Comparison of ENCODE assay signal across 9 cellular contexts in genomic region chr7:115851291-115851690, GRCh38.
DNase-seq lines count a peak whose midpoint lies in the region; ATAC-seq, FAIRE-seq and TF ChIP-seq lines count a peak whose summit lies in the region.
"Had no signal": no experiment of that assay in that cellular context is flagged by ENCODE, and none has a peak within 500 bp of the region (broad histone marks: within the 10 kb centered on the region; RNA-seq: fewer than 3 reads in every experiment).

No MANE protein-coding gene starts in this region.

- H3K4me1 ChIP-seq in OCI-LY7 (ENCODE audit: insufficient read depth, low read length, poor library complexity, severe bottlenecking) (no peaks in the 10 kb centered on the region), fibroblast of lung (ENCODE audit: control insufficient read depth, extremely low read depth, insufficient read depth, low read length) (peaks cover 2% of the 10 kb centered on the region)
- no peaks in the 10 kb centered on the region for H3K4me1 ChIP-seq in CD8-positive, alpha-beta T cell (ENCODE audit: insufficient read depth, low read length)

- no peak overlapping the region for H3K27ac Mint-ChIP-seq in CD8-positive, alpha-beta T cell
- H3K27ac Mint-ChIP-seq in naive thymus-derived CD8-positive, alpha-beta T cell: no peak overlapping the region

- H4K20me1 ChIP-seq in OCI-LY7 (ENCODE audit: insufficient read depth, low read length) (no peaks in the 10 kb centered on the region), fibroblast of lung (ENCODE audit: control insufficient read depth, extremely low read depth, insufficient read depth, low read length) (no peaks in the 10 kb centered on the region)

- no peaks in the 10 kb centered on the region for H3K27me3 Mint-ChIP-seq in CD8-positive, alpha-beta T cell (ENCODE audit: low read depth)
- peaks cover 0 to 3% (median 0%) of the 10 kb centered on the region in 5 donors for H3K27me3 Mint-ChIP-seq in naive thymus-derived CD8-positive, alpha-beta T cell

- no peak for FAIRE-seq in D721Med (lab: Jason Lieb, UNC)

- no peak overlapping the region for H3K9ac ChIP-seq in fibroblast of lung (ENCODE audit: insufficient read depth, low read length)

- no peaks in the 10 kb centered on the region for H3K36me3 ChIP-seq in OCI-LY7 (ENCODE audit: insufficient read depth, low read length)
- no peaks in the 10 kb centered on the region for H3K36me3 ChIP-seq in fibroblast of lung (ENCODE audit: control insufficient read depth, insufficient read depth, low read length)
- H3K36me3 ChIP-seq in CD8-positive, alpha-beta T cell (ENCODE audit: insufficient read depth, low read length): no peaks in the 10 kb centered on the region

- no peaks in the 10 kb centered on the region for H3K9me2 ChIP-seq in OCI-LY7 (ENCODE audit: insufficient read depth, low read length)

- DNase-seq in D721Med (ENCODE audit: insufficient read length, low spot score) (no peak), HT1080 (ENCODE audit: low read depth) (peak; percentile 26), OCI-LY7 (ENCODE audit: low spot score) (peak; percentile 27), fibroblast of lung (ENCODE audit: low read depth in 2 of 2) (peak; percentile 42 to 83)
- DNase-seq in CD8-positive, alpha-beta T cell: no peak
- no peak for DNase-seq in naive thymus-derived CD8-positive, alpha-beta T cell

- CTCF ChIA-PET in OCI-LY7 (lab: Charles Lee; ENCODE audit: unreplicated experiment): no interaction called here
- CTCF ChIA-PET in CD8-positive, alpha-beta T cell (lab: Charles Lee): interaction anchor here (0.8 to 1.5 kb wide), 5 partner anchors 13 to 1831 kb away, joined by 3 to 5 read pairs (median 3); no protein-coding TSS in a partner anchor

- H3K27me3 ChIP-seq in fibroblast of lung (ENCODE audit: control insufficient read depth, insufficient read depth, low read length): no peaks in the 10 kb centered on the region
- H3K27me3 ChIP-seq in CD8-positive, alpha-beta T cell (ENCODE audit: insufficient read depth, low read length): no peaks in the 10 kb centered on the region

- no TSS peak for BruUV-seq in OCI-LY7 (replicated peaks; lab: Mats Ljungman, UMichigan)

- H2AFZ ChIP-seq in OCI-LY7 (ENCODE audit: low read length) (no peak overlapping the region), fibroblast of lung (ENCODE audit: low read length) (no peak overlapping the region)

- H3K4me1 Mint-ChIP-seq in CD8-positive, alpha-beta T cell (ENCODE audit: low read depth): no peaks in the 10 kb centered on the region
- H3K4me1 Mint-ChIP-seq in naive thymus-derived CD8-positive, alpha-beta T cell: no peaks in the 10 kb centered on the region

- H3K9me3 Mint-ChIP-seq in CD8-positive, alpha-beta T cell: no peaks in the 10 kb centered on the region
- H3K9me3 Mint-ChIP-seq in naive thymus-derived CD8-positive, alpha-beta T cell: no peaks in the 10 kb centered on the region

- H3K4me3 ChIP-seq in OCI-LY7 (ENCODE audit: low read depth, low read length, poor library complexity, severe bottlenecking) (no peak overlapping the region), fibroblast of lung (replicated peaks in 1 of 4; ENCODE audit: control extremely low read depth in 1 of 4, insufficient read depth in 1 of 4, low read depth in 3 of 4, low read length in 4 of 4) (no peak overlapping the region)
- H3K4me3 ChIP-seq in CD8-positive, alpha-beta T cell (ENCODE audit: low read depth, low read length): no peak overlapping the region

- TF ChIP-seq CTCF in D721Med (IDR thresholded peaks at IDR 0.05; ENCODE audit: insufficient read depth, missing control alignments) (peak; percentile 52), OCI-LY7 (conservative IDR thresholded peaks at IDR 0.05; ENCODE audit: low read length) (peak; percentile 66), fibroblast of lung (conservative IDR thresholded peaks at IDR 0.05 in 1 of 2, IDR thresholded peaks at IDR 0.05 in 1 of 2; ENCODE audit: low read depth in 1 of 2, low read length in 2 of 2) (peak; percentile 42 to 43)
- TF ChIP-seq CTCF in CD8-positive, alpha-beta T cell (IDR thresholded peaks at IDR 0.05): no peak

- H3K4me3 Mint-ChIP-seq in CD8-positive, alpha-beta T cell: no peak overlapping the region
- H3K4me3 Mint-ChIP-seq in naive thymus-derived CD8-positive, alpha-beta T cell: no peak overlapping the region

- H3K9me3 ChIP-seq in OCI-LY7 (ENCODE audit: low read length) (no peaks in the 10 kb centered on the region), fibroblast of lung (ENCODE audit: control insufficient read depth, insufficient read depth, low read depth, low read length) (no peaks in the 10 kb centered on the region)
- no peaks in the 10 kb centered on the region for H3K9me3 ChIP-seq in CD8-positive, alpha-beta T cell (ENCODE audit: low read length)

- POLR2A ChIA-PET in OCI-LY7 (lab: Charles Lee): interaction anchor here (0.6 to 0.7 kb wide), 2 partner anchors 36 to 424 kb away, joined by 3 to 7 read pairs; no protein-coding TSS in a partner anchor
- POLR2A ChIA-PET in CD8-positive, alpha-beta T cell (lab: Charles Lee): no interaction called here
- POLR2A ChIA-PET in naive thymus-derived CD8-positive, alpha-beta T cell (lab: Charles Lee): no interaction called here

- no peak for ATAC-seq in CD8-positive, alpha-beta T cell
- ATAC-seq in GM18861 (IDR thresholded peaks at IDR 0.05; ENCODE audit: unreplicated experiment) (no peak), HG03039 (IDR thresholded peaks at IDR 0.05; ENCODE audit: unreplicated experiment) (no peak)
- ATAC-seq in naive thymus-derived CD8-positive, alpha-beta T cell: no peak

- H3K27ac ChIP-seq in OCI-LY7 (ENCODE audit: low read depth, low read length, poor library complexity, severe bottlenecking) (no peak overlapping the region), fibroblast of lung (ENCODE audit: insufficient read depth, low read length) (no peak overlapping the region)
- H3K27ac ChIP-seq in CD8-positive, alpha-beta T cell (ENCODE audit: low read depth, low read length): no peak overlapping the region
- H3K27ac ChIP-seq: HL-60 had no signal

- H3K36me3 Mint-ChIP-seq in CD8-positive, alpha-beta T cell: no peaks in the 10 kb centered on the region
- H3K36me3 Mint-ChIP-seq in naive thymus-derived CD8-positive, alpha-beta T cell: no peaks in the 10 kb centered on the region

- intact Hi-C loops in OCI-LY7 (cut with micrococcal nuclease; ENCODE audit: unreplicated experiment): no loop called here
- intact Hi-C loops in CD8-positive, alpha-beta T cell (cut with DNase I, micrococcal nuclease): loop anchor here (2.0 to 5.0 kb wide), 3 partner anchors 989 to 1824 kb away; no protein-coding TSS in a partner anchor

- H3K79me2 ChIP-seq in OCI-LY7 (ENCODE audit: insufficient read depth, low read depth, low read length) (no peaks in the 10 kb centered on the region), fibroblast of lung (ENCODE audit: control insufficient read depth, insufficient read depth, low read length) (no peaks in the 10 kb centered on the region)

- H3K4me2 ChIP-seq in OCI-LY7 (ENCODE audit: low read length): no peak overlapping the region
- no peak overlapping the region for H3K4me2 ChIP-seq in fibroblast of lung (ENCODE audit: extremely low read depth, insufficient read depth, low read length)

Comparison
In these comparisons a context has a peak if more than half of its experiments do, and no peak if none do; other contexts are left out.
1. DNase-seq: peak in HT1080 (single experiment), OCI-LY7 (single experiment) and fibroblast of lung (2 of 2); none in D721Med (single experiment), CD8-positive, alpha-beta T cell (0 of 7) and naive thymus-derived CD8-positive, alpha-beta T cell (0 of 10).